Comparison of ENCODE assay signal across 11 cellular contexts in the genomic region with DNA sequence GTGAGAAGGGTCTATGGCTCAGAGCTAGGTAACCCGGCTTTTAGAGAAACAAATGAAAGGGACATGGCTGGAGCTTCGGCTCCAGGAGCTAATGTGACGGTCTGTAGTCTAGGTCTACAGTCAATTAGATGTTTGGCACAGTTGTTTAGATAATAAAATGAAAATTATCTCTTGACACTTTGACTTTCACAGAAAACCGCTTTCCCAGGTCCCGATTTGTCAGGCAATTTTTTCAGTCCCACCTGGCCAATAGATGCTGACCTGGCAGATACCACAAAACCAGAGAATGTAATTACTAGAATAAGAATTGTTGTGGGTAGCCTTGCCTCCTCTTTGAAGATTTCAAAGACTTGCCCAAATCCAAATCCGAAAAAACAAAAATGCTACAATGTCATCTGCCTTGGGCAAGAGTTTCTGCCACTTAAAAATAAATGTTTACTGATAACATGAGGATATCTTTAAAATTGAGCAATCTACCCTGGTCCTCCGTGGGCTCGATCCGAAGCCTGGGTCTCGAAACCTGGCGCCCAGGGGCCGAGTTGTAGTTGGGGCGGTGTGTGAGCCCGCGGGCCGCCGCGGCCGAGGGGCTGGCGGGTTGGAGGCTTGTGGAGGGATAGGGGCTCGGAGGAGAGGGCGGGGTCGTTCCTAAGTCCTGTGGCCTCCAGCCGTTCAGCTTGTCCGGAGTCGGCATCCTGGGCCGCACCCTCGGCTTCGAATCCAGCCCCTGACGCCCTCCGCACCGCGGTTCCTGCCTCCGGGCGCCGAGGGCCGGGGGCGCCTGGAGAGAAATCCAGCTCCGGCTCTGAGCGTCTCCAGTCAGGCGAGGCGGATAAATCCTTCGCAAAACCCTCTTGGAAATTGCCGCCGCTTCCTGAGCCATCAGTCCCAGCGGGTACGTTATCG. TPM values are rescaled to one million over a fixed set of nuclear protein-coding genes. Genes with fewer than 3 reads are reported as not detected.
DNase-seq lines count a peak whose midpoint lies in the region; ATAC-seq, FAIRE-seq and TF ChIP-seq lines count a peak whose summit lies in the region.
"Had no signal": no experiment of that assay in that cellular context is flagged by ENCODE, and none has a peak within 500 bp of the region (broad histone marks: within the 10 kb centered on the region; RNA-seq: fewer than 3 reads in every experiment).

No MANE protein-coding gene starts in this region.

- ATAC-seq in CD4-positive, alpha-beta T cell (ENCODE audit: poor library complexity): no peak
- ATAC-seq in HCT116 (no peak), gastroesophageal sphincter (no peak), GM21528 (IDR thresholded peaks at IDR 0.05; ENCODE audit: low FRiP score, unreplicated experiment) (no peak)

- no peaks in the 10 kb centered on the region for H3K9me2 ChIP-seq in HCT116 (ENCODE audit: insufficient read depth)

- TF ChIP-seq EP300 in gastroesophageal sphincter (IDR thresholded peaks at IDR 0.05): no peak

- intact Hi-C loops in CD4-positive, alpha-beta T cell (cut with DNase I, micrococcal nuclease): no loop called here
- intact Hi-C loops in HCT116 (cut with micrococcal nuclease): no loop called here

- DNase-seq in CD4-positive, alpha-beta T cell: no peak
- DNase-seq in HCT116 (ENCODE audit: low read depth, low spot score) (no peak), chondrocyte (ENCODE audit: low spot score) (peak; percentile 72), nephron progenitor cell (peak; percentile 46), EL (no peak), RCC 7860 (ENCODE audit: low spot score) (no peak)
- DNase-seq: effector CD8-positive, alpha-beta T cell had no signal

- H3K4me2 ChIP-seq in HCT116 (ENCODE audit: low read length): no peak overlapping the region

- H3K79me2 ChIP-seq in HCT116 (ENCODE audit: insufficient read depth, low read length): no peaks in the 10 kb centered on the region

- no peaks in the 10 kb centered on the region for H3K36me3 Mint-ChIP-seq in CD4-positive, alpha-beta T cell (ENCODE audit: low read depth)
- H3K36me3 Mint-ChIP-seq in chondrocyte (ENCODE audit: low read depth) (no peaks in the 10 kb centered on the region), nephron progenitor cell (ENCODE audit: low read depth) (no peaks in the 10 kb centered on the region)

- no peak for TF ChIP-seq POLR2A in HCT116 (IDR thresholded peaks at IDR 0.05; ENCODE audit: borderline replicate concordance, extremely low read depth, insufficient read depth, insufficient read length)
- no peak for TF ChIP-seq POLR2A in gastroesophageal sphincter (IDR thresholded peaks at IDR 0.05)

- H3K4me1 ChIP-seq in HCT116 (ENCODE audit: control insufficient read depth in 1 of 2, insufficient read depth in 2 of 2, low read length in 2 of 2) (peaks cover 9 to 28% of the 10 kb centered on the region in 2 experiments), gastroesophageal sphincter (peaks cover 3 to 76% (median 57%) of the 10 kb centered on the region in 3 donors)

- TSS peak; percentile 34 for BruUV-seq in HCT116 (replicated peaks; lab: Mats Ljungman, UMichigan)

- H3K36me3 ChIP-seq in HCT116 (ENCODE audit: control insufficient read depth in 1 of 2, insufficient read depth in 2 of 2, low read length in 2 of 2) (no peaks in the 10 kb centered on the region), gastroesophageal sphincter (no peaks in the 10 kb centered on the region)

- H3K9ac ChIP-seq in HCT116 (ENCODE audit: low read length): no peak overlapping the region

- H3K27me3 ChIP-seq in CD4-positive, alpha-beta T cell (ENCODE audit: control insufficient read depth, insufficient read depth, low read length): peaks cover 93% of the 10 kb centered on the region
- H3K27me3 ChIP-seq in HCT116 (ENCODE audit: insufficient read depth, low read length) (no peaks in the 10 kb centered on the region), gastroesophageal sphincter (peaks cover 100% of the 10 kb centered on the region)

- peak overlapping the region; percentile 45 for H3K4me3 Mint-ChIP-seq in CD4-positive, alpha-beta T cell
- no peak overlapping the region for H3K4me3 Mint-ChIP-seq in chondrocyte (ENCODE audit: unreplicated experiment)
- no peak overlapping the region for H3K4me3 Mint-ChIP-seq in nephron progenitor cell

- no peak overlapping the region for H2AFZ ChIP-seq in HCT116 (ENCODE audit: low read depth, low read length, poor library complexity, severe bottlenecking)

- H3K4me3 ChIP-seq in HCT116 (replicated peaks in 1 of 2; ENCODE audit: low read depth in 1 of 2, low read length in 2 of 2): no peak overlapping the region
- H3K4me3 ChIP-seq in gastroesophageal sphincter: peak overlapping the region in 1 of 2 donors; percentile 38

- CTCF ChIA-PET in CD4-positive, alpha-beta T cell (lab: Charles Lee): no interaction called here
- CTCF ChIA-PET in HCT116 (lab: Charles Lee): no interaction called here

- POLR2A ChIA-PET in CD4-positive, alpha-beta T cell (lab: Charles Lee): no interaction called here
- POLR2A ChIA-PET in HCT116 (lab: Charles Lee): no interaction called here

- no peaks in the 10 kb centered on the region for H4K20me1 ChIP-seq in HCT116 (ENCODE audit: insufficient read depth)

- WGBS in gastroesophageal sphincter (ENCODE audit: low coverage in 1 of 2), 2 donors: 5 to 9% methylated on average over 11 to 21 of the region's 48 CpGs

- FAIRE-seq in RCC 7860 (lab: Jason Lieb, UNC): no peak

- H3K27me3 Mint-ChIP-seq in CD4-positive, alpha-beta T cell: peaks cover 71% of the 10 kb centered on the region
- H3K27me3 Mint-ChIP-seq in chondrocyte (ENCODE audit: low read depth) (peaks cover 65% of the 10 kb centered on the region), nephron progenitor cell (ENCODE audit: low read depth, poor library complexity) (peaks cover 26% of the 10 kb centered on the region)

- TF ChIP-seq RAD21 in HCT116 (IDR thresholded peaks at IDR 0.05; ENCODE audit: low read depth): no peak

- RAD21 ChIA-PET in HCT116 (lab: Charles Lee; ENCODE audit: low non-redundant PET in 1 of 2, low total read pairs in 2 of 2, uncharacterized antibody in 2 of 2, unreplicated experiment in 2 of 2): no interaction called here

- H3K4me1 Mint-ChIP-seq in CD4-positive, alpha-beta T cell (ENCODE audit: low read depth): peaks cover 26% of the 10 kb centered on the region
- H3K4me1 Mint-ChIP-seq in chondrocyte (ENCODE audit: low read depth) (peaks cover 22% of the 10 kb centered on the region), nephron progenitor cell (peaks cover 18% of the 10 kb centered on the region)

- H3K27ac Mint-ChIP-seq in CD4-positive, alpha-beta T cell: no peak overlapping the region
- H3K27ac Mint-ChIP-seq in chondrocyte (ENCODE audit: unreplicated experiment) (no peak overlapping the region), nephron progenitor cell (no peak overlapping the region)

- no peak for TF ChIP-seq CTCF in CD4-positive, alpha-beta T cell (IDR thresholded peaks at IDR 0.05)
- no peak for TF ChIP-seq CTCF in HCT116 (IDR thresholded peaks at IDR 0.05 in 2 of 3, conservative IDR thresholded peaks at IDR 0.05 in 1 of 3; ENCODE audit: borderline replicate concordance in 1 of 3, insufficient read depth in 1 of 3, low read depth in 2 of 3, low read length in 2 of 3)
- TF ChIP-seq CTCF in chondrocyte (IDR thresholded peaks at IDR 0.05): no peak
- TF ChIP-seq CTCF in nephron progenitor cell (IDR thresholded peaks at IDR 0.05): no peak
- TF ChIP-seq CTCF in gastroesophageal sphincter (IDR thresholded peaks at IDR 0.05): no peak

- H3K27ac ChIP-seq in CD4-positive, alpha-beta T cell (ENCODE audit: low read depth, low read length): no peak overlapping the region
- H3K27ac ChIP-seq in HCT116 (ENCODE audit: low read depth, low read length) (no peak overlapping the region), gastroesophageal sphincter (no peak overlapping the region)

- no peaks in the 10 kb centered on the region for H3K9me3 ChIP-seq in CD4-positive, alpha-beta T cell (ENCODE audit: control insufficient read depth, low read length)
- H3K9me3 ChIP-seq in HCT116 (ENCODE audit: control insufficient read depth in 1 of 2, insufficient read depth in 1 of 2, low read depth in 1 of 2, low read length in 2 of 2): no peaks in the 10 kb centered on the region
- no peaks in the 10 kb centered on the region for H3K9me3 ChIP-seq in gastroesophageal sphincter

- no peaks in the 10 kb centered on the region for H3K9me3 Mint-ChIP-seq in CD4-positive, alpha-beta T cell
- H3K9me3 Mint-ChIP-seq in chondrocyte (ENCODE audit: low read depth): no peaks in the 10 kb centered on the region
- peaks cover 8% of the 10 kb centered on the region for H3K9me3 Mint-ChIP-seq in nephron progenitor cell
- H3K9me3 Mint-ChIP-seq: activated CD4-positive, alpha-beta T cell treated with anti-CD3 and anti-CD28 coated beads, Interleukin-2, amount 10 ng/mL, durations not matched to agents 24 days and 14 days had no signal

TF ChIP-seq in HCT116, 20 proteins besides CTCF, POLR2A, EP300 and RAD21 (continues in another document):
- no peak for TF ChIP-seq SIN3A (IDR thresholded peaks at IDR 0.05; ENCODE audit: low read depth)

RNA-seq across cellular contexts. Expression of a gene that starts 2.3 kb away (rescaled TPM):
- not detected for total RNA-seq in CD4-positive, alpha-beta T cell
- total RNA-seq in HCT116 (2021; ENCODE audit: unreplicated experiment): 3.1 TPM
- 0.87 and 0.98 TPM in 2 replicates for polyA plus RNA-seq in HCT116 (2012)
- not detected in 3 replicates for total RNA-seq in chondrocyte
- under 1 TPM in 1 of 4 donors, not detected in 3; 0.15 TPM for total RNA-seq in gastroesophageal sphincter
- total RNA-seq: activated CD4-positive, alpha-beta T cell treated with anti-CD3 and anti-CD28 coated beads, Interleukin-2, amount 10 ng/mL, durations not matched to agents 24 days and 14 days; mononuclear cell had no signal

RNA-seq across cellular contexts. Expression of a gene that starts 32.5 kb away (rescaled TPM):
- total RNA-seq in CD4-positive, alpha-beta T cell: not detected
- 66.9 TPM for total RNA-seq in HCT116 (2021; ENCODE audit: unreplicated experiment)
- polyA plus RNA-seq in HCT116 (2012): 50.7 and 52.4 TPM in 2 replicates
- 8.9 to 13.5 TPM (median 12.8 TPM) in 3 replicates for total RNA-seq in chondrocyte
- 10 to 100 TPM; 26.1 to 48.5 (median 39.4) TPM for total RNA-seq in gastroesophageal sphincter

Comparison
In these comparisons a context has a peak if more than half of its experiments do, and no peak if none do; other contexts are left out.
1. DNase-seq: peak in chondrocyte (single experiment) and nephron progenitor cell (single experiment); none in CD4-positive, alpha-beta T cell (0 of 10), HCT116 (single experiment), EL (single experiment) and RCC 7860 (single experiment).